1 cellular context compared by ENCODE assay signal in genomic region chr20:53567379-53567778, GRCh38.
A peak's percentile ranks its signal among the peaks of the same experiment; 100 is the strongest.
TF ChIP-seq lines count a peak whose summit lies in the region.

No MANE protein-coding gene starts in this region.

TF ChIP-seq in GM12878, 131 proteins besides CTCF, POLR2A, EP300 and RAD21:
- TF ChIP-seq NFXL1 (IDR thresholded peaks at IDR 0.05; ENCODE audit: borderline replicate concordance) (peak; percentile 62), ZBTB33 (IDR thresholded peaks at IDR 0.05) (no peak), ETV6 (conservative IDR thresholded peaks at IDR 0.05 in 1 of 2, IDR thresholded peaks at IDR 0.05 in 1 of 2; ENCODE audit: borderline replicate concordance in 1 of 2, low read depth in 1 of 2) (peak in 1 of 2 experiments; percentile 38; a peak in 1 of 4 replicates), KLF5 (IDR thresholded peaks at IDR 0.05; ENCODE audit: partially characterized antibody) (no peak)
TF ChIP-seq in GM12878: peak in this region for 2.
